ENCODE assay signal across 11 cellular contexts in the genomic region with DNA sequence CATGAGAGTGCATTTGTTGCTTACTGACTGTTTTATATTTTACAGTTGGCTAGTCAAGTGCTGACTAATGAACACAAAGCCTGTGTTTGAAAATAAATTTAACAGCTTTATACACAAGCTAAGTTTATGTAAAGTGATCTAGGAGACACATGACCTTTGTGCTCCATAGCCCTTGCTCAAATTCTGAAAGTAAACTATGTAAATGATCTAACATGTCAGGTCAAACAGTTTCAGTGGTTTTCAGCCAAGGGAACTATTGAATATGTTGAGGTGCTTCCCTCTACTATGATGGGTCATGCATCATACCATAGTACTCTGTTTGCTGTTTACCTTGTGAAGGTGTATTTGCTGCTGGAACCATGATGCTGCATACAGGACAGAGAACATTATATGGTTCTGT. TPM values are rescaled to one million over a fixed set of nuclear protein-coding genes. Genes with fewer than 3 reads are reported as not detected.
A peak's percentile ranks its signal among the peaks of the same experiment; 100 is the strongest.
DNase-seq lines count a peak whose midpoint lies in the region; ATAC-seq, FAIRE-seq and TF ChIP-seq lines count a peak whose summit lies in the region.
"Had no signal": no experiment of that assay in that cellular context is flagged by ENCODE, and none has a peak within 500 bp of the region (broad histone marks: within the 10 kb centered on the region; RNA-seq: fewer than 3 reads in every experiment).

No MANE protein-coding gene starts in this region.

- FAIRE-seq in pancreas (lab: Jason Lieb, UNC) (peak; percentile 13), D721Med (lab: Jason Lieb, UNC) (no peak)
- FAIRE-seq: RCC 7860 had no signal

- no peaks in the 10 kb centered on the region for H3K27me3 ChIP-seq in pancreas
- H3K27me3 ChIP-seq: right atrium auricular region had no signal

- TF ChIP-seq CTCF in pancreas (IDR thresholded peaks at IDR 0.05): no peak
- TF ChIP-seq CTCF in type B pancreatic cell (conservative IDR thresholded peaks at IDR 0.05): no peak
- TF ChIP-seq CTCF in D721Med (IDR thresholded peaks at IDR 0.05; ENCODE audit: insufficient read depth, missing control alignments): no peak

- H3K4me1 Mint-ChIP-seq in type B pancreatic cell (ENCODE audit: unreplicated experiment): peaks cover 3% of the 10 kb centered on the region

- H3K36me3 ChIP-seq in pancreas: no peaks in the 10 kb centered on the region
- H3K36me3 ChIP-seq: right atrium auricular region had no signal

- intact Hi-C loops in pancreas (cut with DNase I): no loop called here

- no peak overlapping the region for H3K4me3 ChIP-seq in pancreas
- H3K4me3 ChIP-seq: right atrium auricular region had no signal

- no peak overlapping the region for H3K27ac ChIP-seq in pancreas
- H3K27ac ChIP-seq: right atrium auricular region had no signal

- no peak for DNase-seq in pancreas
- DNase-seq in SKM-1 treated with dmso at 0.1 percent for 144 hours (lab: John Stamatoyannopoulos, UW; ENCODE audit: unreplicated experiment): no peak
- no peak for DNase-seq in NCI-H226
- no peak for DNase-seq in type B pancreatic cell (ENCODE audit: extremely low spot score, unreplicated experiment)
- DNase-seq in D721Med (ENCODE audit: insufficient read length, low spot score): no peak
- DNase-seq: islet precursor cell had no signal

- no peak overlapping the region for H3K27ac Mint-ChIP-seq in type B pancreatic cell

- H3K9me3 Mint-ChIP-seq in type B pancreatic cell: peaks cover 6% of the 10 kb centered on the region

- no peaks in the 10 kb centered on the region for H3K27me3 Mint-ChIP-seq in type B pancreatic cell

- no peaks in the 10 kb centered on the region for H3K9me3 ChIP-seq in pancreas

- H3K4me1 ChIP-seq in pancreas: no peaks in the 10 kb centered on the region
- H3K4me1 ChIP-seq: right atrium auricular region had no signal

- peak; percentile 100 for ATAC-seq in GM19035 (IDR thresholded peaks at IDR 0.05; ENCODE audit: unreplicated experiment)
- peak; percentile 100 for ATAC-seq in HG02588 (IDR thresholded peaks at IDR 0.05; ENCODE audit: unreplicated experiment)
- ATAC-seq in HG03520 (IDR thresholded peaks at IDR 0.05; ENCODE audit: unreplicated experiment): peak; percentile 100
- peak in 1 of 4 donors; percentile 25 for ATAC-seq in pancreas

- peaks cover 7% of the 10 kb centered on the region for H3K36me3 Mint-ChIP-seq in type B pancreatic cell

- H3K4me3 Mint-ChIP-seq in type B pancreatic cell: no peak overlapping the region

RNA-seq across cellular contexts. Expression of a gene that starts 36.8 kb away (rescaled TPM):
- total RNA-seq in pancreas (10 to 100 TPM in 1 of 6 donors, 1 to 10 TPM in 5; 5.7 to 10.0 (median 6.0) TPM), type B pancreatic cell (ENCODE audit: low replicate concordance) (17.7 and 18.9 TPM in 2 replicates)
- 1 to 10 TPM; 1.9 to 3.3 TPM for polyA plus RNA-seq in pancreas
